Comparison of ENCODE assay signal across 17 cellular contexts in the genomic region with DNA sequence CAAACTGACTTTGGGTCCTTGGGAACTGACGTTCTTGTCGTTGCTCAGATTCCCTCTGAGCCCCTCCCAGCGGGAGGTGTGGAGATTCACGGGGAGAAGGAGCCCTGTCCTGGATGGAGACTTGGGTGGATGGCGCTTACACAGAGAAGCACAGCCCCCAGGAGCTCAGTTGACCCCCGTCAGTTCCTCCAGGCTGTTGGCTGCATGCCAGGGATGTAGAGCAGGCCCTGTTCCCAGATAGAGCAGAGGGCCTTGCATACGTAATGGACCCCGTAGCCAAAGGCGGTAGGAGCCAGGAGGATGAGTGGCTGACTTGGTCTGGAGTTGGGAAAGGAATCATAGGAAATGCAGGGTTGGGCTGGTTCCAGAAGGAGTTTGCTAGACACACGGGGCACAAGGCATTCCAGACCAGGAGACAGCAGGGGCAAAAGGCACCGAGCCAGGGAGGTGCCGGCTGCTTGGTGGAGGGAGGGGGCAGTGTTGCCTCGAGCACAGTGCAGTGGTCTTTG. TPM values are rescaled to one million over a fixed set of nuclear protein-coding genes. Genes with fewer than 3 reads are reported as not detected.
DNase-seq lines count a peak whose midpoint lies in the region; ATAC-seq and TF ChIP-seq lines count a peak whose summit lies in the region.
"Had no signal": no experiment of that assay in that cellular context is flagged by ENCODE, and none has a peak within 500 bp of the region (broad histone marks: within the 10 kb centered on the region; RNA-seq: fewer than 3 reads in every experiment).

No MANE protein-coding gene starts in this region.

- H3K36me3 Mint-ChIP-seq in activated naive CD4-positive, alpha-beta T cell treated with anti-CD3 and anti-CD28 coated beads, Interleukin-2, amount 50 U/mL, for 24 hours = peaks cover 15% of the 10 kb centered on the region
- H3K36me3 Mint-ChIP-seq in activated naive CD4-positive, alpha-beta T cell treated with anti-CD3 and anti-CD28 coated beads, Interleukin-2, amount 10 ng/mL, durations not matched to agents 7 days and 5 days = peaks cover 38% of the 10 kb centered on the region
- H3K36me3 Mint-ChIP-seq in type B pancreatic cell = peaks cover 10% of the 10 kb centered on the region
- H3K36me3 Mint-ChIP-seq: natural killer cell had no signal

- H3K9me3 Mint-ChIP-seq in activated naive CD4-positive, alpha-beta T cell treated with anti-CD3 and anti-CD28 coated beads, Interleukin-2, amount 50 U/mL, for 24 hours = no peaks in the 10 kb centered on the region
- H3K9me3 Mint-ChIP-seq in activated naive CD4-positive, alpha-beta T cell treated with anti-CD3 and anti-CD28 coated beads, Interleukin-2, amount 10 ng/mL, durations not matched to agents 7 days and 5 days = no peaks in the 10 kb centered on the region
- no peaks in the 10 kb centered on the region for H3K9me3 Mint-ChIP-seq in type B pancreatic cell
- H3K9me3 Mint-ChIP-seq: CD4-positive, CD25-positive, alpha-beta regulatory T cell; natural killer cell had no signal

- TF ChIP-seq CTCF in type B pancreatic cell (conservative IDR thresholded peaks at IDR 0.05) = no peak

- CTCF ChIA-PET in activated naive CD4-positive, alpha-beta T cell treated with anti-CD3 and anti-CD28 coated beads, Interleukin-2, amount 10 ng/mL, durations not matched to agents 7 days and 5 days (lab: Charles Lee) = interaction anchor here (1.1 kb wide), 1 partner anchor 12 kb away, joined by 3 read pairs; no protein-coding TSS in a partner anchor

- no peak overlapping the region for H3K27ac Mint-ChIP-seq in activated naive CD4-positive, alpha-beta T cell treated with anti-CD3 and anti-CD28 coated beads, Interleukin-2, amount 50 U/mL, for 24 hours
- no peak overlapping the region for H3K27ac Mint-ChIP-seq in activated naive CD4-positive, alpha-beta T cell treated with anti-CD3 and anti-CD28 coated beads, Interleukin-2, amount 10 ng/mL, durations not matched to agents 7 days and 5 days
- H3K27ac Mint-ChIP-seq in type B pancreatic cell = no peak overlapping the region
- H3K27ac Mint-ChIP-seq: natural killer cell had no signal

- peak overlapping the region; percentile 4 for H3K4me3 Mint-ChIP-seq in activated naive CD4-positive, alpha-beta T cell treated with anti-CD3 and anti-CD28 coated beads, Interleukin-2, amount 50 U/mL, for 24 hours
- H3K4me3 Mint-ChIP-seq in activated naive CD4-positive, alpha-beta T cell treated with anti-CD3 and anti-CD28 coated beads, Interleukin-2, amount 10 ng/mL, durations not matched to agents 7 days and 5 days = no peak overlapping the region
- peak overlapping the region; percentile 36 for H3K4me3 Mint-ChIP-seq in type B pancreatic cell

- no peaks in the 10 kb centered on the region for H3K27me3 Mint-ChIP-seq in activated naive CD4-positive, alpha-beta T cell treated with anti-CD3 and anti-CD28 coated beads, Interleukin-2, amount 50 U/mL, for 24 hours
- H3K27me3 Mint-ChIP-seq in activated naive CD4-positive, alpha-beta T cell treated with anti-CD3 and anti-CD28 coated beads, Interleukin-2, amount 10 ng/mL, durations not matched to agents 7 days and 5 days = no peaks in the 10 kb centered on the region
- no peaks in the 10 kb centered on the region for H3K27me3 Mint-ChIP-seq in type B pancreatic cell
- H3K27me3 Mint-ChIP-seq: CD4-positive, CD25-positive, alpha-beta regulatory T cell had no signal

- H3K4me1 Mint-ChIP-seq in activated naive CD4-positive, alpha-beta T cell treated with anti-CD3 and anti-CD28 coated beads, Interleukin-2, amount 50 U/mL, for 24 hours = peaks cover 43% of the 10 kb centered on the region
- peaks cover 45% of the 10 kb centered on the region for H3K4me1 Mint-ChIP-seq in activated naive CD4-positive, alpha-beta T cell treated with anti-CD3 and anti-CD28 coated beads, Interleukin-2, amount 10 ng/mL, durations not matched to agents 7 days and 5 days
- H3K4me1 Mint-ChIP-seq in type B pancreatic cell (ENCODE audit: unreplicated experiment) = peaks cover 19% of the 10 kb centered on the region

- ATAC-seq in GM18870 (IDR thresholded peaks at IDR 0.05; ENCODE audit: unreplicated experiment) (no peak), GM19023 (IDR thresholded peaks at IDR 0.05; ENCODE audit: unreplicated experiment) (no peak)
- ATAC-seq: natural killer cell had no signal

- DNase-seq in activated naive CD4-positive, alpha-beta T cell treated with anti-CD3 and anti-CD28 coated beads, Interleukin-2, amount 10 ng/mL, durations not matched to agents 7 days and 5 days = no peak
- peak; percentile 56 for DNase-seq in astrocyte of the hippocampus (ENCODE audit: low read depth, low spot score)
- DNase-seq in type B pancreatic cell (ENCODE audit: extremely low spot score, unreplicated experiment) = no peak
- DNase-seq: ACHN; activated CD4-positive, CD25-positive, alpha-beta regulatory T cell treated with anti-CD3 and anti-CD28 coated beads, Interleukin-2, amount 50 U/mL, for 72 hours; activated naive CD4-positive, alpha-beta T cell; CD4-positive, CD25-positive, alpha-beta regulatory T cell; H7; kidney; MG63; natural killer cell; NCI-H345; SK-N-SH; T-helper 9 cell had no signal

RNA-seq across cellular contexts. Expression of a gene that starts 2.5 kb away (rescaled TPM):
- total RNA-seq in type B pancreatic cell (ENCODE audit: low replicate concordance) = 68.1 and 72.1 TPM in 2 replicates

RNA-seq across cellular contexts. Expression of a gene that starts 2.6 kb away (rescaled TPM):
- 49.4 and 77.9 TPM in 2 replicates for total RNA-seq in type B pancreatic cell (ENCODE audit: low replicate concordance)

RNA-seq across cellular contexts. Expression of a gene that starts 13.0 kb away (rescaled TPM):
- 14.4 and 15.7 TPM in 2 replicates for total RNA-seq in type B pancreatic cell (ENCODE audit: low replicate concordance)

RNA-seq across cellular contexts. Expression of a gene that starts 26.7 kb away (rescaled TPM):
- total RNA-seq in type B pancreatic cell (ENCODE audit: low replicate concordance) = 13.8 and 24.0 TPM in 2 replicates

RNA-seq across cellular contexts. Expression of a gene that starts 39.5 kb away (rescaled TPM):
- 2.0 and 2.6 TPM in 2 replicates for total RNA-seq in type B pancreatic cell (ENCODE audit: low replicate concordance)
